36 cellular contexts compared by ENCODE assay signal in genomic region chr11:127268956-127269355, GRCh38.
"Had no signal": no experiment of that assay in that cellular context is flagged by ENCODE, and none has a peak within 500 bp of the region (broad histone marks: within the 10 kb centered on the region; RNA-seq: fewer than 3 reads in every experiment).

No MANE protein-coding gene starts in this region.

- H3K4me1 Mint-ChIP-seq: activated B cell treated with CpG ODN at 0.5 μM for 24 hours; activated CD4-positive, alpha-beta T cell treated with anti-CD3 and anti-CD28 coated beads, Interleukin-2, amount 10 ng/mL, durations not matched to agents 24 days and 14 days; activated CD8-positive, alpha-beta memory T cell treated with anti-CD3 and anti-CD28 coated beads, Interleukin-2, amount 10 ng/mL, durations not matched to agents 7 days and 5 days; activated naive CD4-positive, alpha-beta T cell treated with anti-CD3 and anti-CD28 coated beads, Interleukin-2, amount 10 ng/mL, durations not matched to agents 7 days and 5 days; activated naive CD4-positive, alpha-beta T cell treated with anti-CD3 and anti-CD28 coated beads, Interleukin-2, amount 50 U/mL, for 24 hours; activated naive CD8-positive, alpha-beta T cell treated with anti-CD3 and anti-CD28 coated beads, Interleukin-2, amount 10 ng/mL, durations not matched to agents 7 days and 5 days; activated naive CD8-positive, alpha-beta T cell treated with anti-CD3 and anti-CD28 coated beads, Interleukin-2, amount 50 U/mL, for 24 hours; central memory CD8-positive, alpha-beta T cell had no signal

- H3K4me3 ChIP-seq: ascending aorta, cardiac muscle cell had no signal

- H3K4me1 ChIP-seq: ascending aorta had no signal

- H3K4me3 Mint-ChIP-seq: activated B cell treated with CpG ODN at 0.5 μM for 24 hours; activated CD4-positive, alpha-beta memory T cell treated with anti-CD3 and anti-CD28 coated beads for 36 hours; activated CD4-positive, alpha-beta T cell treated with anti-CD3 and anti-CD28 coated beads, Interleukin-2, amount 10 ng/mL, durations not matched to agents 24 days and 14 days; activated CD8-positive, alpha-beta memory T cell treated with anti-CD3 and anti-CD28 coated beads, Interleukin-2, amount 10 ng/mL, durations not matched to agents 7 days and 5 days; activated CD8-positive, alpha-beta T cell treated with anti-CD3 and anti-CD28 coated beads for 36 hours; activated naive CD4-positive, alpha-beta T cell treated with anti-CD3 and anti-CD28 coated beads, Interleukin-2, amount 10 ng/mL, durations not matched to agents 7 days and 5 days; activated naive CD4-positive, alpha-beta T cell treated with anti-CD3 and anti-CD28 coated beads, Interleukin-2, amount 50 U/mL, for 24 hours; activated naive CD8-positive, alpha-beta T cell; activated naive CD8-positive, alpha-beta T cell treated with anti-CD3 and anti-CD28 coated beads, Interleukin-2, amount 10 ng/mL, durations not matched to agents 7 days and 5 days; activated naive CD8-positive, alpha-beta T cell treated with anti-CD3 and anti-CD28 coated beads, Interleukin-2, amount 50 U/mL, for 24 hours; activated T-cell treated with anti-CD3 and anti-CD28 coated beads, Interleukin-2, amount 50 U/mL, for 24 hours; brain; central memory CD8-positive, alpha-beta T cell; T-helper 1 cell treated with Interleukin-12 subunit alpha and Interleukin-12 subunit beta and Interleukin-4 antibody, amounts not matched to agents 30 μg/mL and 1 μg/mL, for 36 hours; T-helper 2 cell treated with Interferon-gamma antibody and Interleukin-4, amounts not matched to agents 5 μg/mL and 100 μg/mL, for 36 hours had no signal

- H3K27ac Mint-ChIP-seq: activated B cell treated with CpG ODN at 0.5 μM for 24 hours; activated CD4-positive, alpha-beta memory T cell treated with anti-CD3 and anti-CD28 coated beads for 36 hours; activated CD4-positive, alpha-beta T cell treated with anti-CD3 and anti-CD28 coated beads, Interleukin-2, amount 10 ng/mL, durations not matched to agents 24 days and 14 days; activated CD8-positive, alpha-beta memory T cell treated with anti-CD3 and anti-CD28 coated beads, Interleukin-2, amount 10 ng/mL, durations not matched to agents 7 days and 5 days; activated CD8-positive, alpha-beta T cell treated with anti-CD3 and anti-CD28 coated beads for 36 hours; activated naive CD4-positive, alpha-beta T cell treated with anti-CD3 and anti-CD28 coated beads, Interleukin-2, amount 10 ng/mL, durations not matched to agents 7 days and 5 days; activated naive CD4-positive, alpha-beta T cell treated with anti-CD3 and anti-CD28 coated beads, Interleukin-2, amount 50 U/mL, for 24 hours; activated naive CD8-positive, alpha-beta T cell; activated naive CD8-positive, alpha-beta T cell treated with anti-CD3 and anti-CD28 coated beads, Interleukin-2, amount 10 ng/mL, durations not matched to agents 7 days and 5 days; activated naive CD8-positive, alpha-beta T cell treated with anti-CD3 and anti-CD28 coated beads, Interleukin-2, amount 50 U/mL, for 24 hours; activated T-cell treated with anti-CD3 and anti-CD28 coated beads, Interleukin-2, amount 50 U/mL, for 24 hours; activated T-helper 2 cell treated with anti-CD3 and anti-CD28 coated beads, Interferon-gamma antibody, Interleukin-2, Interleukin-4, amounts not matched to agents 10 μg/mL and 5 μg/mL and 100 μg/mL, durations not matched to agents 14 hours and 24 hours and 36 hours; T-helper 1 cell treated with Interleukin-12 subunit alpha and Interleukin-12 subunit beta and Interleukin-4 antibody, amounts not matched to agents 30 μg/mL and 1 μg/mL, for 36 hours; T-helper 2 cell treated with Interferon-gamma antibody and Interleukin-4, amounts not matched to agents 5 μg/mL and 100 μg/mL, for 36 hours had no signal

- ATAC-seq: activated CD8-positive, alpha-beta memory T cell treated with anti-CD3 and anti-CD28 coated beads, Interleukin-2, amount 10 ng/mL, durations not matched to agents 7 days and 5 days; activated CD8-positive, alpha-beta T cell treated with anti-CD3 and anti-CD28 coated beads for 36 hours; activated naive CD8-positive, alpha-beta T cell treated with anti-CD3 and anti-CD28 coated beads, Interleukin-2, amount 50 U/mL, for 24 hours had no signal

- H3K36me3 ChIP-seq: ascending aorta, cardiac muscle cell had no signal

- H3K9me3 Mint-ChIP-seq: activated CD4-positive, alpha-beta memory T cell treated with anti-CD3 and anti-CD28 coated beads for 36 hours; activated CD4-positive, alpha-beta T cell treated with anti-CD3 and anti-CD28 coated beads, Interleukin-2, amount 10 ng/mL, durations not matched to agents 24 days and 14 days; activated CD8-positive, alpha-beta T cell treated with anti-CD3 and anti-CD28 coated beads for 36 hours; activated naive CD8-positive, alpha-beta T cell treated with anti-CD3 and anti-CD28 coated beads, Interleukin-2, amount 10 ng/mL, durations not matched to agents 7 days and 5 days; activated naive CD8-positive, alpha-beta T cell treated with anti-CD3 and anti-CD28 coated beads, Interleukin-2, amount 50 U/mL, for 24 hours; activated T-cell treated with anti-CD3 and anti-CD28 coated beads, Interleukin-2, amount 50 U/mL, for 24 hours; activated T-helper 2 cell treated with anti-CD3 and anti-CD28 coated beads, Interferon-gamma antibody, Interleukin-2, Interleukin-4, amounts not matched to agents 10 μg/mL and 5 μg/mL and 100 μg/mL, durations not matched to agents 14 hours and 24 hours and 36 hours; T-helper 1 cell treated with Interleukin-12 subunit alpha and Interleukin-12 subunit beta and Interleukin-4 antibody, amounts not matched to agents 30 μg/mL and 1 μg/mL, for 36 hours; T-helper 2 cell treated with Interferon-gamma antibody and Interleukin-4, amounts not matched to agents 5 μg/mL and 100 μg/mL, for 36 hours had no signal

- DNase-seq: activated B cell treated with CpG ODN at 0.5 μM for 24 hours; activated CD4-positive, alpha-beta memory T cell treated with anti-CD3 and anti-CD28 coated beads for 36 hours; activated CD4-positive, alpha-beta T cell treated with anti-CD3 and anti-CD28 coated beads for 4 hours; activated CD4-positive, alpha-beta T cell treated with anti-CD3 and anti-CD28 coated beads, Interleukin-2, amount 10 ng/mL, durations not matched to agents 24 days and 14 days; activated CD4-positive, alpha-beta T cell treated with anti-CD3 and anti-CD28 coated beads, Interleukin-2, amount 50 U/mL, for 1 hour; activated CD4-positive, alpha-beta T cell treated with anti-CD3 and anti-CD28 coated beads, Interleukin-2, amount 50 U/mL, for 4 hours; activated CD4-positive, CD25-positive, alpha-beta regulatory T cell treated with anti-CD3 and anti-CD28 coated beads, Interleukin-2, amount 50 U/mL, for 72 hours; activated CD8-positive, alpha-beta memory T cell treated with anti-CD3 and anti-CD28 coated beads for 24 hours; activated CD8-positive, alpha-beta memory T cell treated with anti-CD3 and anti-CD28 coated beads, Interleukin-2, amount 10 ng/mL, durations not matched to agents 7 days and 5 days; activated CD8-positive, alpha-beta memory T cell treated with anti-CD3 and anti-CD28 coated beads, Interleukin-2, amount 50 U/mL, for 48 hours; activated CD8-positive, alpha-beta T cell treated with anti-CD3 and anti-CD28 coated beads for 36 hours; activated effector memory CD4-positive, alpha-beta T cell treated with Interleukin-2 at 50 U/mL for 16 hours; activated gamma-delta T cell; activated naive CD4-positive, alpha-beta T cell treated with anti-CD3 and anti-CD28 coated beads, Interleukin-2, amount 10 ng/mL, durations not matched to agents 7 days and 5 days; activated naive CD4-positive, alpha-beta T cell treated with Interleukin-2 at 50 U/mL for 16 hours; activated naive CD8-positive, alpha-beta T cell treated with anti-CD3 and anti-CD28 coated beads, Interleukin-2, amount 10 ng/mL, durations not matched to agents 7 days and 5 days; activated naive CD8-positive, alpha-beta T cell treated with anti-CD3 and anti-CD28 coated beads, Interleukin-2, amount 50 U/mL, for 24 hours; activated T-cell treated with anti-CD3 and anti-CD28 coated beads, Interleukin-2, amount 50 U/mL, for 24 hours; activated T-cell treated with anti-CD3 and anti-CD28 coated beads, Interleukin-2, amount 50 U/mL, for 48 hours; amygdala; anterior cingulate cortex; caudate nucleus; cerebellar nuclear complex; T-helper 1 cell; T-helper 2 cell; T-helper 9 cell had no signal

- H3K36me3 Mint-ChIP-seq: activated CD4-positive, alpha-beta memory T cell treated with anti-CD3 and anti-CD28 coated beads for 36 hours; activated CD8-positive, alpha-beta memory T cell treated with anti-CD3 and anti-CD28 coated beads, Interleukin-2, amount 10 ng/mL, durations not matched to agents 7 days and 5 days; activated naive CD4-positive, alpha-beta T cell treated with anti-CD3 and anti-CD28 coated beads, Interleukin-2, amount 10 ng/mL, durations not matched to agents 7 days and 5 days; activated naive CD4-positive, alpha-beta T cell treated with anti-CD3 and anti-CD28 coated beads, Interleukin-2, amount 50 U/mL, for 24 hours; activated naive CD8-positive, alpha-beta T cell; activated naive CD8-positive, alpha-beta T cell treated with anti-CD3 and anti-CD28 coated beads, Interleukin-2, amount 10 ng/mL, durations not matched to agents 7 days and 5 days; brain had no signal

- H3K27me3 Mint-ChIP-seq: activated B cell treated with CpG ODN at 0.5 μM for 24 hours; activated CD4-positive, alpha-beta memory T cell treated with anti-CD3 and anti-CD28 coated beads for 36 hours; activated CD4-positive, alpha-beta T cell treated with anti-CD3 and anti-CD28 coated beads, Interleukin-2, amount 10 ng/mL, durations not matched to agents 24 days and 14 days; activated CD8-positive, alpha-beta memory T cell treated with anti-CD3 and anti-CD28 coated beads, Interleukin-2, amount 10 ng/mL, durations not matched to agents 7 days and 5 days; activated CD8-positive, alpha-beta T cell treated with anti-CD3 and anti-CD28 coated beads for 36 hours; activated naive CD4-positive, alpha-beta T cell treated with anti-CD3 and anti-CD28 coated beads, Interleukin-2, amount 10 ng/mL, durations not matched to agents 7 days and 5 days; activated naive CD8-positive, alpha-beta T cell; activated naive CD8-positive, alpha-beta T cell treated with anti-CD3 and anti-CD28 coated beads, Interleukin-2, amount 10 ng/mL, durations not matched to agents 7 days and 5 days; activated T-cell treated with anti-CD3 and anti-CD28 coated beads, Interleukin-2, amount 50 U/mL, for 24 hours; brain; central memory CD8-positive, alpha-beta T cell had no signal

- H3K27ac ChIP-seq: ascending aorta, cardiac muscle cell, VCaP had no signal

- H3K9me3 ChIP-seq: ascending aorta had no signal

- H3K27me3 ChIP-seq: ascending aorta, cardiac muscle cell had no signal
